ENCODE assay signal across 11 cellular contexts in genomic region chr14:103115086-103115679, GRCh38. TPM values are rescaled to one million over a fixed set of nuclear protein-coding genes. Genes with fewer than 3 reads are reported as not detected.
A peak's percentile ranks its signal among the peaks of the same experiment; 100 is the strongest.
DNase-seq lines count a peak whose midpoint lies in the region; ATAC-seq, FAIRE-seq and TF ChIP-seq lines count a peak whose summit lies in the region.
"Not testable (repeated sequence)": the region's sequence is repeated elsewhere in the genome, so short reads cannot be mapped to it uniquely, and the experiment has no call there.
"Had no signal": no experiment of that assay in that cellular context is flagged by ENCODE, and none has a peak within 500 bp of the region (broad histone marks: within the 10 kb centered on the region; RNA-seq: fewer than 3 reads in every experiment).

No MANE protein-coding gene starts in this region.

- DNase-seq in CD4-positive, CD25-positive, alpha-beta regulatory T cell, result peak in 1 of 3 donors; percentile 31
- DNase-seq in LoVo (ENCODE audit: low spot score) (peak; percentile 15), HepG2 (ENCODE audit: low spot score) (peak; percentile 81)
- DNase-seq in activated naive CD4-positive, alpha-beta T cell treated with anti-CD3 and anti-CD28 coated beads, Interleukin-2, amount 10 ng/mL, durations not matched to agents 7 days and 5 days, result peak; percentile 32
- not testable (repeated sequence) for DNase-seq in endothelial cell of umbilical vein (ENCODE audit: low read depth, low spot score); neural progenitor cell (ENCODE audit: low spot score)

- H3K27ac ChIP-seq in CD4-positive, CD25-positive, alpha-beta regulatory T cell (ENCODE audit: insufficient read depth, low read length, poor library complexity, severe bottlenecking); endothelial cell of umbilical vein (ENCODE audit: insufficient read depth, low read depth, low read length); neural progenitor cell; subcutaneous abdominal adipose tissue (ENCODE audit: low read depth, low read length): not testable (repeated sequence)
- peak overlapping the region; percentile 21 for H3K27ac ChIP-seq in HepG2 (ENCODE audit: extremely low read length, insufficient read depth, low read length)

- dilution Hi-C loops in endothelial cell of umbilical vein (cut with MboI; ENCODE audit: extremely low pct_ligation_motif_present, low sequenced_read_pairs), result not testable (repeated sequence)

- H3F3A ChIP-seq in neural progenitor cell (ENCODE audit: low read depth), result not testable (repeated sequence)

- not testable (repeated sequence) for ATAC-seq in CD4-positive, CD25-positive, alpha-beta regulatory T cell (ENCODE audit: low read depth in 2 of 2)
- ATAC-seq in HepG2, result peak; percentile 3; the same call in 2 of the 3 replicates

- CTCF ChIA-PET in activated naive CD4-positive, alpha-beta T cell treated with anti-CD3 and anti-CD28 coated beads, Interleukin-2, amount 10 ng/mL, durations not matched to agents 7 days and 5 days (lab: Charles Lee), result interaction anchor here (2.2 kb wide), 1 partner anchor 11 kb away, joined by 5 read pairs; no protein-coding TSS in a partner anchor
- CTCF ChIA-PET in endothelial cell of umbilical vein (lab: Charles Lee), result interaction anchor here (2.6 kb wide), 1 partner anchor 10 kb away, joined by 19 read pairs; no protein-coding TSS in a partner anchor
- CTCF ChIA-PET in HepG2 (lab: Yijun Ruan, JAX; ENCODE audit: low intra/inter-chr PET ratio, low total read pairs), result not testable (repeated sequence)

- not testable (repeated sequence) for TF ChIP-seq RAD21 in HepG2 (CRISPR knock-in tag; IDR thresholded peaks at IDR 0.05)

- 2% methylated on average over 12 of the region's 12 CpGs for WGBS in HepG2 (ENCODE audit: low lambda C conversion rate)

- not testable (repeated sequence) for H3K9me1 ChIP-seq in endothelial cell of umbilical vein (replicated peaks; ENCODE audit: control insufficient read depth, extremely low read depth, insufficient read depth, low read length)

- in situ Hi-C loops in HepG2 (cut with HindIII; ENCODE audit: extremely low pct_ligation_motif_present, low pct_unique_long_range_greater_than_20kb), result not testable (repeated sequence)

- H3K4me3 Mint-ChIP-seq in CD4-positive, CD25-positive, alpha-beta regulatory T cell, result peak overlapping the region in 2 of 4 donors; percentile 3 to 58
- peak overlapping the region; percentile 50 for H3K4me3 Mint-ChIP-seq in T-helper 1 cell treated with Interleukin-12 subunit alpha and Interleukin-12 subunit beta and Interleukin-4 antibody, amounts not matched to agents 30 μg/mL and 1 μg/mL, for 36 hours
- H3K4me3 Mint-ChIP-seq in activated naive CD4-positive, alpha-beta T cell treated with anti-CD3 and anti-CD28 coated beads, Interleukin-2, amount 10 ng/mL, durations not matched to agents 7 days and 5 days; neural progenitor cell: not testable (repeated sequence)

- POLR2A ChIA-PET in endothelial cell of umbilical vein (lab: Charles Lee) (interaction anchor here (0.6 kb wide), 1 partner anchor 12 kb away, joined by 4 read pairs; no protein-coding TSS in a partner anchor), HepG2 (lab: Yijun Ruan, JAX) (interaction anchor here (0.8 to 1.5 kb wide), 7 partner anchors 11 to 71 kb away, joined by 3 to 6 read pairs (median 4); partner anchors contain the start of gene EXOC3L4)

- H3K9me3 Mint-ChIP-seq in CD4-positive, CD25-positive, alpha-beta regulatory T cell; T-helper 1 cell treated with Interleukin-12 subunit alpha and Interleukin-12 subunit beta and Interleukin-4 antibody, amounts not matched to agents 30 μg/mL and 1 μg/mL, for 36 hours; activated naive CD4-positive, alpha-beta T cell treated with anti-CD3 and anti-CD28 coated beads, Interleukin-2, amount 10 ng/mL, durations not matched to agents 7 days and 5 days; neural progenitor cell: not testable (repeated sequence)

- not testable (repeated sequence) for H2AFZ ChIP-seq in endothelial cell of umbilical vein (ENCODE audit: low read depth, low read length); HepG2 (ENCODE audit: low read length); neural progenitor cell (replicated peaks)

- not testable (repeated sequence) for BruUV-seq in endothelial cell of umbilical vein (replicated peaks; lab: Mats Ljungman, UMichigan); HepG2 (replicated peaks; lab: Mats Ljungman, UMichigan)

- H4K20me1 ChIP-seq in endothelial cell of umbilical vein (replicated peaks; ENCODE audit: control insufficient read depth, extremely low read depth, insufficient read depth, low read length); HepG2 (ENCODE audit: insufficient read depth, low read length); neural progenitor cell (ENCODE audit: low read depth): not testable (repeated sequence)

- TF ChIP-seq EP300 in HepG2 (IDR thresholded peaks at IDR 0.05; ENCODE audit: low read depth in 2 of 2, low read length in 2 of 2); HepG2 (CRISPR knock-in tag; IDR thresholded peaks at IDR 0.05; ENCODE audit: borderline replicate concordance): not testable (repeated sequence)

- intact Hi-C loops in endothelial cell of umbilical vein (cut with micrococcal nuclease); HepG2 (cut with micrococcal nuclease; ENCODE audit: unreplicated experiment): not testable (repeated sequence)

- FAIRE-seq in endothelial cell of umbilical vein (lab: Jason Lieb, UNC) (peak; percentile 35), HepG2 (lab: Jason Lieb, UNC) (peak; percentile 86)

- TF ChIP-seq CTCF in endothelial cell of umbilical vein (IDR thresholded peaks at IDR 0.05; ENCODE audit: extremely low read depth in 1 of 2, insufficient read depth in 1 of 2, low read depth in 1 of 2, low read length in 2 of 2); HepG2 (CRISPR knock-in tag; IDR thresholded peaks at IDR 0.05); neural progenitor cell (IDR thresholded peaks at IDR 0.05): not testable (repeated sequence)

- H3K4me3 ChIP-seq in CD4-positive, CD25-positive, alpha-beta regulatory T cell (ENCODE audit: low read depth, low read length), result peak overlapping the region; percentile 43
- H3K4me3 ChIP-seq in endothelial cell of umbilical vein (replicated peaks in 1 of 3; ENCODE audit: insufficient read depth in 1 of 3, low read depth in 1 of 3, low read length in 3 of 3); neural progenitor cell: not testable (repeated sequence)
- peak overlapping the region in 1 of 3 experiments; percentile 25; a peak in 2 of 6 replicates for H3K4me3 ChIP-seq in HepG2 (replicated peaks in 1 of 3; ENCODE audit: insufficient read depth in 1 of 3, low read depth in 2 of 3, low read length in 3 of 3)
- peak overlapping the region in 4 of 5 donors; percentile 22 to 48 (median 30) for H3K4me3 ChIP-seq in subcutaneous abdominal adipose tissue (ENCODE audit: low read depth in 1 of 5, low read length in 5 of 5)

- not testable (repeated sequence) for H3K27me3 ChIP-seq in CD4-positive, CD25-positive, alpha-beta regulatory T cell (ENCODE audit: control insufficient read depth, insufficient read depth, low read length); endothelial cell of umbilical vein (ENCODE audit: control insufficient read depth in 2 of 2, insufficient read depth in 2 of 2, low read length in 2 of 2); neural progenitor cell; subcutaneous abdominal adipose tissue (ENCODE audit: control insufficient read depth in 5 of 5, insufficient read depth in 4 of 5, low read length in 5 of 5)
- peaks cover 0 to 15% of the 10 kb centered on the region in 2 experiments; a peak in 1 of 5 replicates for H3K27me3 ChIP-seq in HepG2 (ENCODE audit: control insufficient read depth in 1 of 2, insufficient read depth in 2 of 2, low read length in 2 of 2)

- peaks cover 26% of the 10 kb centered on the region for H3K27me3 Mint-ChIP-seq in CD4-positive, CD25-positive, alpha-beta regulatory T cell
- H3K27me3 Mint-ChIP-seq in T-helper 1 cell treated with Interleukin-12 subunit alpha and Interleukin-12 subunit beta and Interleukin-4 antibody, amounts not matched to agents 30 μg/mL and 1 μg/mL, for 36 hours (ENCODE audit: low read depth); neural progenitor cell (ENCODE audit: insufficient read depth, low read depth): not testable (repeated sequence)
- H3K27me3 Mint-ChIP-seq in activated naive CD4-positive, alpha-beta T cell treated with anti-CD3 and anti-CD28 coated beads, Interleukin-2, amount 10 ng/mL, durations not matched to agents 7 days and 5 days, result peaks cover 27% of the 10 kb centered on the region

- peaks cover 3 to 13% (median 9%) of the 10 kb centered on the region in 4 donors for H3K4me1 Mint-ChIP-seq in CD4-positive, CD25-positive, alpha-beta regulatory T cell
- H3K4me1 Mint-ChIP-seq in T-helper 1 cell treated with Interleukin-12 subunit alpha and Interleukin-12 subunit beta and Interleukin-4 antibody, amounts not matched to agents 30 μg/mL and 1 μg/mL, for 36 hours (ENCODE audit: low read depth), result peaks cover 18% of the 10 kb centered on the region
- not testable (repeated sequence) for H3K4me1 Mint-ChIP-seq in activated naive CD4-positive, alpha-beta T cell treated with anti-CD3 and anti-CD28 coated beads, Interleukin-2, amount 10 ng/mL, durations not matched to agents 7 days and 5 days
- peaks cover 17% of the 10 kb centered on the region for H3K4me1 Mint-ChIP-seq in neural progenitor cell

- peak overlapping the region in 2 of 3 donors; percentile 37 to 68 for H3K27ac Mint-ChIP-seq in CD4-positive, CD25-positive, alpha-beta regulatory T cell
- H3K27ac Mint-ChIP-seq in T-helper 1 cell treated with Interleukin-12 subunit alpha and Interleukin-12 subunit beta and Interleukin-4 antibody, amounts not matched to agents 30 μg/mL and 1 μg/mL, for 36 hours; activated naive CD4-positive, alpha-beta T cell treated with anti-CD3 and anti-CD28 coated beads, Interleukin-2, amount 10 ng/mL, durations not matched to agents 7 days and 5 days: not testable (repeated sequence)
- H3K27ac Mint-ChIP-seq in neural progenitor cell, result peak overlapping the region; percentile 10

- not testable (repeated sequence) for TF ChIP-seq POLR2A in endothelial cell of umbilical vein (IDR thresholded peaks at IDR 0.05; ENCODE audit: low read depth, low read length)
- 0 out of 4 replicates have a peak, but pooled peaks of 1 of the 2 experiments have one; percentile 0 for TF ChIP-seq POLR2A in HepG2 (IDR thresholded peaks at IDR 0.05; ENCODE audit: insufficient read depth in 1 of 2, low read depth in 2 of 2, low read length in 2 of 2)

- H3K36me3 ChIP-seq in CD4-positive, CD25-positive, alpha-beta regulatory T cell (ENCODE audit: control insufficient read depth, insufficient read depth, low read length); endothelial cell of umbilical vein (ENCODE audit: control insufficient read depth in 2 of 2, extremely low read depth in 1 of 2, insufficient read depth in 2 of 2, low read length in 2 of 2); HepG2 (replicated peaks in 1 of 2; ENCODE audit: control insufficient read depth in 1 of 2, insufficient read depth in 2 of 2, low read length in 2 of 2); neural progenitor cell; subcutaneous abdominal adipose tissue (ENCODE audit: control insufficient read depth in 5 of 5, insufficient read depth in 5 of 5, low read length in 5 of 5): not testable (repeated sequence)

- not testable (repeated sequence) for H3K9me3 ChIP-seq in CD4-positive, CD25-positive, alpha-beta regulatory T cell (ENCODE audit: control insufficient read depth in 2 of 2, low read length in 2 of 2); endothelial cell of umbilical vein (replicated peaks; ENCODE audit: control insufficient read depth, insufficient read depth, low read length); HepG2 (ENCODE audit: low read length); neural progenitor cell (ENCODE audit: low read depth); subcutaneous abdominal adipose tissue (ENCODE audit: control insufficient read depth in 5 of 5, low read length in 5 of 5)

- not testable (repeated sequence) for H3K9ac ChIP-seq in endothelial cell of umbilical vein (replicated peaks; ENCODE audit: extremely low read depth, insufficient read depth, low read length); HepG2 (ENCODE audit: insufficient read depth, low read depth, low read length); neural progenitor cell
- peak overlapping the region in 2 of 5 donors; percentile 25 to 41 for H3K9ac ChIP-seq in subcutaneous abdominal adipose tissue (ENCODE audit: low read length in 5 of 5)

- H3K36me3 Mint-ChIP-seq in CD4-positive, CD25-positive, alpha-beta regulatory T cell; T-helper 1 cell treated with Interleukin-12 subunit alpha and Interleukin-12 subunit beta and Interleukin-4 antibody, amounts not matched to agents 30 μg/mL and 1 μg/mL, for 36 hours (ENCODE audit: low read depth); activated naive CD4-positive, alpha-beta T cell treated with anti-CD3 and anti-CD28 coated beads, Interleukin-2, amount 10 ng/mL, durations not matched to agents 7 days and 5 days; neural progenitor cell: not testable (repeated sequence)

- not testable (repeated sequence) for H3K4me2 ChIP-seq in endothelial cell of umbilical vein (ENCODE audit: insufficient read depth, low read length); neural progenitor cell
- H3K4me2 ChIP-seq in HepG2 (ENCODE audit: low read depth, low read length), result peak overlapping the region; percentile 63

- H3K4me1 ChIP-seq in CD4-positive, CD25-positive, alpha-beta regulatory T cell (ENCODE audit: control insufficient read depth, insufficient read depth, low read length, poor library complexity, severe bottlenecking); endothelial cell of umbilical vein (ENCODE audit: control insufficient read depth, extremely low read depth, insufficient read depth, low read length); neural progenitor cell: not testable (repeated sequence)
- H3K4me1 ChIP-seq in HepG2 (ENCODE audit: insufficient read depth, low read length), result peaks cover 82% of the 10 kb centered on the region
- H3K4me1 ChIP-seq in subcutaneous abdominal adipose tissue (ENCODE audit: control insufficient read depth in 5 of 5, insufficient read depth in 5 of 5, low read length in 5 of 5), result peaks cover 14 to 67% (median 60%) of the 10 kb centered on the region in 5 donors

- not testable (repeated sequence) for H3K79me2 ChIP-seq in endothelial cell of umbilical vein (ENCODE audit: control insufficient read depth, insufficient read depth, low read length); HepG2 (ENCODE audit: insufficient read depth, low read length); neural progenitor cell (ENCODE audit: low read depth)

RNA-seq across cellular contexts. Expression of gene TNFAIP2, which starts 8.1 kb away (rescaled TPM):
- total RNA-seq in CD4-positive, CD25-positive, alpha-beta regulatory T cell, result 0.64 TPM
- not detected for polyA plus RNA-seq in CD4-positive, CD25-positive, alpha-beta regulatory T cell
- total RNA-seq in endothelial cell of umbilical vein (31.6 and 37.5 TPM in 2 replicates), HepG2 (2016; rRNA removed; fragmentation: Illumina TruSeq; extraction: Trizol) (0.45 and 0.46 TPM in 2 replicates), neural progenitor cell (ENCODE audit: low replicate concordance) (5.3 and 14.0 TPM in 2 replicates)
- polyA plus RNA-seq in endothelial cell of umbilical vein (42.7 and 48.5 TPM in 2 replicates), HepG2 (2011; rRNA removed) (0.91 and 1.5 TPM in 2 replicates)
- 17.1 and 22.4 TPM in 2 replicates for polyA plus RNA-seq in endothelial cell of umbilical vein (2011; cell fraction: cytosol; rRNA removed)
- 137 and 182 TPM in 2 replicates for polyA plus RNA-seq in endothelial cell of umbilical vein (2011; cell fraction: nucleus; rRNA removed)
- 28.3 and 36.7 TPM in 2 replicates for polyA plus RNA-seq in endothelial cell of umbilical vein (2012)
- 24.5 and 32.4 TPM in 2 replicates for polyA minus RNA-seq in endothelial cell of umbilical vein
- polyA minus RNA-seq in endothelial cell of umbilical vein (2011; cell fraction: cytosol; rRNA and poly(A)+ RNA removed), result 136 TPM
- 13.7 and 21.2 TPM in 2 replicates for polyA minus RNA-seq in endothelial cell of umbilical vein (2011; cell fraction: nucleus; rRNA and poly(A)+ RNA removed)
- not detected in 2 replicates for total RNA-seq in HepG2 (2016; cell fraction: cytosol; rRNA removed; fragmentation: Illumina TruSeq; extraction: Trizol; ENCODE audit: low read depth)
- total RNA-seq in HepG2 (2016; cell fraction: insoluble cytoplasmic fraction; rRNA removed; fragmentation: Illumina TruSeq; extraction: Trizol), result 0.45 and 0.67 TPM in 2 replicates
- 0.31 and 0.40 TPM in 2 replicates for total RNA-seq in HepG2 (2016; cell fraction: membrane; rRNA removed; fragmentation: Illumina TruSeq; extraction: Trizol)
- total RNA-seq in HepG2 (2016; cell fraction: nucleus; rRNA removed; fragmentation: Illumina TruSeq; extraction: Trizol), result 0.34 and 0.94 TPM in 2 replicates
- 0.28 and 0.81 TPM in 2 replicates for polyA plus RNA-seq in HepG2 (2011; cell fraction: cytosol; rRNA removed)
- 7.5 and 18.0 TPM in 2 replicates for polyA plus RNA-seq in HepG2 (2011; cell fraction: nucleus; rRNA removed)
- polyA plus RNA-seq in HepG2 (2012), result 0.36 and 0.61 TPM in 2 replicates
- not detected in 2 replicates for polyA plus RNA-seq in HepG2 (2016; cell fraction: cytosol; fragmentation: Illumina TruSeq; extraction: Trizol; ENCODE audit: low read depth)
- polyA plus RNA-seq in HepG2 (2016; cell fraction: insoluble cytoplasmic fraction; fragmentation: Illumina TruSeq; extraction: Trizol; ENCODE audit: low read depth), result 0.16 and 0.42 TPM in 2 replicates
- 0.18 and 0.23 TPM in 2 replicates for polyA plus RNA-seq in HepG2 (2016; cell fraction: membrane; fragmentation: Illumina TruSeq; extraction: Trizol; ENCODE audit: low read depth)
- polyA plus RNA-seq in HepG2 (2016; cell fraction: nucleus; fragmentation: Illumina TruSeq; extraction: Trizol; ENCODE audit: insufficient read depth, low read depth), result 0.83 and 1.8 TPM in 2 replicates
- polyA minus RNA-seq in HepG2 (2011; rRNA and poly(A)+ RNA removed; ENCODE audit: low replicate concordance), result 2.4 and 123 TPM in 2 replicates
- 0.79 and 1.2 TPM in 2 replicates for polyA minus RNA-seq in HepG2 (2011; cell fraction: cytosol; rRNA and poly(A)+ RNA removed)
- polyA minus RNA-seq in HepG2 (2011; cell fraction: nucleus; rRNA and poly(A)+ RNA removed), result 1.5 and 2.1 TPM in 2 replicates

RNA-seq across cellular contexts. Expression of gene EXOC3L4, which starts 20.7 kb away (rescaled TPM):
- not detected for total RNA-seq in CD4-positive, CD25-positive, alpha-beta regulatory T cell
- polyA plus RNA-seq in CD4-positive, CD25-positive, alpha-beta regulatory T cell, result not detected
- total RNA-seq in endothelial cell of umbilical vein (not detected in 2 replicates), HepG2 (2016; rRNA removed; fragmentation: Illumina TruSeq; extraction: Trizol) (11.3 and 27.0 TPM in 2 replicates), neural progenitor cell (ENCODE audit: low replicate concordance) (not detected in 2 replicates)
- polyA plus RNA-seq in endothelial cell of umbilical vein (not detected in 2 replicates), HepG2 (2011; rRNA removed) (11.8 and 21.2 TPM in 2 replicates)
- not detected in 2 replicates for polyA plus RNA-seq in endothelial cell of umbilical vein (2011; cell fraction: cytosol; rRNA removed)
- polyA plus RNA-seq in endothelial cell of umbilical vein (2011; cell fraction: nucleus; rRNA removed), result not detected in 2 replicates
- not detected in 2 replicates for polyA plus RNA-seq in endothelial cell of umbilical vein (2012)
- polyA minus RNA-seq in endothelial cell of umbilical vein, result not detected in 2 replicates
- not detected for polyA minus RNA-seq in endothelial cell of umbilical vein (2011; cell fraction: cytosol; rRNA and poly(A)+ RNA removed)
- polyA minus RNA-seq in endothelial cell of umbilical vein (2011; cell fraction: nucleus; rRNA and poly(A)+ RNA removed), result not detected in 2 replicates
- total RNA-seq in HepG2 (2016; cell fraction: cytosol; rRNA removed; fragmentation: Illumina TruSeq; extraction: Trizol; ENCODE audit: low read depth), result 6.3 and 6.7 TPM in 2 replicates
- total RNA-seq in HepG2 (2016; cell fraction: insoluble cytoplasmic fraction; rRNA removed; fragmentation: Illumina TruSeq; extraction: Trizol), result 9.0 and 28.6 TPM in 2 replicates
- 11.1 and 11.5 TPM in 2 replicates for total RNA-seq in HepG2 (2016; cell fraction: membrane; rRNA removed; fragmentation: Illumina TruSeq; extraction: Trizol)
- 32.0 and 33.7 TPM in 2 replicates for total RNA-seq in HepG2 (2016; cell fraction: nucleus; rRNA removed; fragmentation: Illumina TruSeq; extraction: Trizol)
- polyA plus RNA-seq in HepG2 (2011; cell fraction: cytosol; rRNA removed), result 10.4 and 15.5 TPM in 2 replicates
- 157 and 161 TPM in 2 replicates for polyA plus RNA-seq in HepG2 (2011; cell fraction: nucleus; rRNA removed)
- polyA plus RNA-seq in HepG2 (2012), result 12.5 and 20.1 TPM in 2 replicates
- 4.1 and 4.2 TPM in 2 replicates for polyA plus RNA-seq in HepG2 (2016; cell fraction: cytosol; fragmentation: Illumina TruSeq; extraction: Trizol; ENCODE audit: low read depth)
- 7.6 and 10.6 TPM in 2 replicates for polyA plus RNA-seq in HepG2 (2016; cell fraction: insoluble cytoplasmic fraction; fragmentation: Illumina TruSeq; extraction: Trizol; ENCODE audit: low read depth)
- 6.1 and 7.1 TPM in 2 replicates for polyA plus RNA-seq in HepG2 (2016; cell fraction: membrane; fragmentation: Illumina TruSeq; extraction: Trizol; ENCODE audit: low read depth)
- 105 and 107 TPM in 2 replicates for polyA plus RNA-seq in HepG2 (2016; cell fraction: nucleus; fragmentation: Illumina TruSeq; extraction: Trizol; ENCODE audit: insufficient read depth, low read depth)
- polyA minus RNA-seq in HepG2 (2011; rRNA and poly(A)+ RNA removed; ENCODE audit: low replicate concordance), result 0.28 and 10.1 TPM in 2 replicates
- polyA minus RNA-seq in HepG2 (2011; cell fraction: cytosol; rRNA and poly(A)+ RNA removed), result 3.4 and 5.3 TPM in 2 replicates
- 24.7 and 29.2 TPM in 2 replicates for polyA minus RNA-seq in HepG2 (2011; cell fraction: nucleus; rRNA and poly(A)+ RNA removed)
- total RNA-seq: glomerular endothelial cell, SJCRH30 had no signal

RNA-seq across cellular contexts. Expression of gene LBHD2, which starts 31.2 kb away (rescaled TPM):
- total RNA-seq in CD4-positive, CD25-positive, alpha-beta regulatory T cell, result not detected
- polyA plus RNA-seq in CD4-positive, CD25-positive, alpha-beta regulatory T cell, result not detected
- not detected in 2 replicates for total RNA-seq in endothelial cell of umbilical vein
- not detected in 2 replicates for polyA plus RNA-seq in endothelial cell of umbilical vein
- not detected in 2 replicates for polyA plus RNA-seq in endothelial cell of umbilical vein (2011; cell fraction: cytosol; rRNA removed)
- polyA plus RNA-seq in endothelial cell of umbilical vein (2011; cell fraction: nucleus; rRNA removed), result not detected in 2 replicates
- not detected in 2 replicates for polyA plus RNA-seq in endothelial cell of umbilical vein (2012)
- not detected in 2 replicates for polyA minus RNA-seq in endothelial cell of umbilical vein
- not detected for polyA minus RNA-seq in endothelial cell of umbilical vein (2011; cell fraction: cytosol; rRNA and poly(A)+ RNA removed)
- polyA minus RNA-seq in endothelial cell of umbilical vein (2011; cell fraction: nucleus; rRNA and poly(A)+ RNA removed), result not detected in 2 replicates
- total RNA-seq in HepG2 (2016; rRNA removed; fragmentation: Illumina TruSeq; extraction: Trizol), result 0.72 and 1.00 TPM in 2 replicates
- total RNA-seq in HepG2 (2016; cell fraction: cytosol; rRNA removed; fragmentation: Illumina TruSeq; extraction: Trizol; ENCODE audit: low read depth), result 2.3 and 2.8 TPM in 2 replicates
- 0.37 and 0.39 TPM in 2 replicates for total RNA-seq in HepG2 (2016; cell fraction: insoluble cytoplasmic fraction; rRNA removed; fragmentation: Illumina TruSeq; extraction: Trizol)
- total RNA-seq in HepG2 (2016; cell fraction: membrane; rRNA removed; fragmentation: Illumina TruSeq; extraction: Trizol), result 1.1 and 4.0 TPM in 2 replicates
- not detected in 2 replicates for total RNA-seq in HepG2 (2016; cell fraction: nucleus; rRNA removed; fragmentation: Illumina TruSeq; extraction: Trizol)
- 0.67 and 0.95 TPM in 2 replicates for polyA plus RNA-seq in HepG2 (2011; rRNA removed)
- 0.85 and 2.1 TPM in 2 replicates for polyA plus RNA-seq in HepG2 (2011; cell fraction: cytosol; rRNA removed)
- polyA plus RNA-seq in HepG2 (2011; cell fraction: nucleus; rRNA removed), result 0.64 and 1.0 TPM in 2 replicates
- polyA plus RNA-seq in HepG2 (2012), result 0.40 and 0.72 TPM in 2 replicates
- polyA plus RNA-seq in HepG2 (2016; cell fraction: cytosol; fragmentation: Illumina TruSeq; extraction: Trizol; ENCODE audit: low read depth), result 2.9 and 3.8 TPM in 2 replicates
- 0.36 and 0.88 TPM in 2 replicates for polyA plus RNA-seq in HepG2 (2016; cell fraction: insoluble cytoplasmic fraction; fragmentation: Illumina TruSeq; extraction: Trizol; ENCODE audit: low read depth)
- polyA plus RNA-seq in HepG2 (2016; cell fraction: membrane; fragmentation: Illumina TruSeq; extraction: Trizol; ENCODE audit: low read depth), result 0.86 and 1.1 TPM in 2 replicates
- polyA plus RNA-seq in HepG2 (2016; cell fraction: nucleus; fragmentation: Illumina TruSeq; extraction: Trizol; ENCODE audit: insufficient read depth, low read depth), result 0.73 and 0.75 TPM in 2 replicates
- 0.30 TPM in 1 of 2 replicates, not detected in the other for polyA minus RNA-seq in HepG2 (2011; rRNA and poly(A)+ RNA removed; ENCODE audit: low replicate concordance)
- not detected in 2 replicates for polyA minus RNA-seq in HepG2 (2011; cell fraction: cytosol; rRNA and poly(A)+ RNA removed)
- polyA minus RNA-seq in HepG2 (2011; cell fraction: nucleus; rRNA and poly(A)+ RNA removed), result not detected in 2 replicates
- not detected in 2 replicates for total RNA-seq in neural progenitor cell (ENCODE audit: low replicate concordance)
- total RNA-seq: glomerular endothelial cell, NCI-H460, SJCRH30 had no signal

RNA-seq across cellular contexts. Expression of gene CDC42BPB, which starts 57.8 kb away (rescaled TPM):
- 19.2 TPM for total RNA-seq in CD4-positive, CD25-positive, alpha-beta regulatory T cell
- under 1 TPM; 0.08 to 0.91 (median 0.36) TPM for polyA plus RNA-seq in CD4-positive, CD25-positive, alpha-beta regulatory T cell
- total RNA-seq in endothelial cell of umbilical vein (131 and 136 TPM in 2 replicates), HepG2 (2016; rRNA removed; fragmentation: Illumina TruSeq; extraction: Trizol) (19.7 and 20.2 TPM in 2 replicates), neural progenitor cell (ENCODE audit: low replicate concordance) (48.2 and 78.7 TPM in 2 replicates)
- polyA plus RNA-seq in endothelial cell of umbilical vein (82.6 and 93.7 TPM in 2 replicates), HepG2 (2011; rRNA removed) (32.3 and 33.3 TPM in 2 replicates)
- 91.3 and 93.3 TPM in 2 replicates for polyA plus RNA-seq in endothelial cell of umbilical vein (2011; cell fraction: cytosol; rRNA removed)
- 301 and 323 TPM in 2 replicates for polyA plus RNA-seq in endothelial cell of umbilical vein (2011; cell fraction: nucleus; rRNA removed)
- polyA plus RNA-seq in endothelial cell of umbilical vein (2012), result 81.5 and 92.0 TPM in 2 replicates
- polyA minus RNA-seq in endothelial cell of umbilical vein, result 217 and 238 TPM in 2 replicates
- 43.9 TPM for polyA minus RNA-seq in endothelial cell of umbilical vein (2011; cell fraction: cytosol; rRNA and poly(A)+ RNA removed)
- 147 and 209 TPM in 2 replicates for polyA minus RNA-seq in endothelial cell of umbilical vein (2011; cell fraction: nucleus; rRNA and poly(A)+ RNA removed)
- 5.5 and 5.6 TPM in 2 replicates for total RNA-seq in HepG2 (2016; cell fraction: cytosol; rRNA removed; fragmentation: Illumina TruSeq; extraction: Trizol; ENCODE audit: low read depth)
- total RNA-seq in HepG2 (2016; cell fraction: insoluble cytoplasmic fraction; rRNA removed; fragmentation: Illumina TruSeq; extraction: Trizol), result 15.3 and 20.6 TPM in 2 replicates
- total RNA-seq in HepG2 (2016; cell fraction: membrane; rRNA removed; fragmentation: Illumina TruSeq; extraction: Trizol), result 7.4 and 7.9 TPM in 2 replicates
- 21.4 and 24.6 TPM in 2 replicates for total RNA-seq in HepG2 (2016; cell fraction: nucleus; rRNA removed; fragmentation: Illumina TruSeq; extraction: Trizol)
- polyA plus RNA-seq in HepG2 (2011; cell fraction: cytosol; rRNA removed), result 14.7 and 18.8 TPM in 2 replicates
- polyA plus RNA-seq in HepG2 (2011; cell fraction: nucleus; rRNA removed), result 82.2 and 87.0 TPM in 2 replicates
- polyA plus RNA-seq in HepG2 (2012), result 23.1 and 30.9 TPM in 2 replicates
- 0.78 and 1.0 TPM in 2 replicates for polyA plus RNA-seq in HepG2 (2016; cell fraction: cytosol; fragmentation: Illumina TruSeq; extraction: Trizol; ENCODE audit: low read depth)
- polyA plus RNA-seq in HepG2 (2016; cell fraction: insoluble cytoplasmic fraction; fragmentation: Illumina TruSeq; extraction: Trizol; ENCODE audit: low read depth), result 10.5 and 14.1 TPM in 2 replicates
- polyA plus RNA-seq in HepG2 (2016; cell fraction: membrane; fragmentation: Illumina TruSeq; extraction: Trizol; ENCODE audit: low read depth), result 3.0 and 3.4 TPM in 2 replicates
- 45.7 and 47.5 TPM in 2 replicates for polyA plus RNA-seq in HepG2 (2016; cell fraction: nucleus; fragmentation: Illumina TruSeq; extraction: Trizol; ENCODE audit: insufficient read depth, low read depth)
- 93.6 and 143 TPM in 2 replicates for polyA minus RNA-seq in HepG2 (2011; rRNA and poly(A)+ RNA removed; ENCODE audit: low replicate concordance)
- 23.7 and 25.9 TPM in 2 replicates for polyA minus RNA-seq in HepG2 (2011; cell fraction: cytosol; rRNA and poly(A)+ RNA removed)
- polyA minus RNA-seq in HepG2 (2011; cell fraction: nucleus; rRNA and poly(A)+ RNA removed), result 38.8 and 39.3 TPM in 2 replicates
